In the genomic region with DNA sequence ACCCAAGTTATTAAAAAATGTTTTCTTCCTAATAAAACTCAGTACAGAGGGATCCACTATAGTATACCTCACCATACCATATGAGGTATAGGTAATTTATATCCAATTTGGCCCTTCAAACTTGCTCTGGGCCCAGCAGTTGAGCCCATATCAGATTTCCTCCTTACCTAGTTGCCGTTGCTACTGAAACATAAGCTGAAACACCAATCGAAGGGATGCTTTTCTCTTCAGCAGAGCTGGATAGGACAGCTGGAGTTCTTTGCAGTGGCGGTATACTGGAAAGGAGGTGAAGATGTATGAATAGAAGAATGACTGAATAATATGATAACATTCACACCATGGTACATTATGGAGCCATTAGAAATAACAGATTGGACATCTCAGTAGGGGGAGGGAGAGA, we compare ENCODE assay signal across 20 cellular contexts. TPM values are rescaled to one million over a fixed set of nuclear protein-coding genes. Genes with fewer than 3 reads are reported as not detected.
DNase-seq lines count a peak whose midpoint lies in the region; ATAC-seq and TF ChIP-seq lines count a peak whose summit lies in the region.
"Had no signal": no experiment of that assay in that cellular context is flagged by ENCODE, and none has a peak within 500 bp of the region (broad histone marks: within the 10 kb centered on the region; RNA-seq: fewer than 3 reads in every experiment).

No MANE protein-coding gene starts in this region.

- no peaks in the 10 kb centered on the region for H3K27me3 Mint-ChIP-seq in CD8-positive, alpha-beta T cell (ENCODE audit: low read depth)
- H3K27me3 Mint-ChIP-seq: IgD-negative memory B cell; natural killer cell treated with Interleukin-12 subunit alpha and Interleukin-12 subunit beta and Interleukin-15 and Interleukin-18, amount 100 ng/mL, for 72 hours had no signal

- no peak for ATAC-seq in CD8-positive, alpha-beta T cell
- ATAC-seq: natural killer cell treated with Interleukin-12 subunit alpha and Interleukin-12 subunit beta and Interleukin-15 and Interleukin-18, amount 100 ng/mL, for 72 hours had no signal

- H3K36me3 ChIP-seq in CD8-positive, alpha-beta T cell (ENCODE audit: insufficient read depth, low read length), result peaks cover 3% of the 10 kb centered on the region
- H3K36me3 ChIP-seq in HEK293 (ENCODE audit: control insufficient read depth in 2 of 2, insufficient read depth in 1 of 2, low read length in 2 of 2), result peaks cover 3 to 13% of the 10 kb centered on the region in 2 experiments
- H3K36me3 ChIP-seq in brain microvascular endothelial cell (replicated peaks), result no peaks in the 10 kb centered on the region
- H3K36me3 ChIP-seq: colonic mucosa had no signal

- H3K4me1 Mint-ChIP-seq in CD8-positive, alpha-beta T cell (ENCODE audit: low read depth), result peaks cover 70% of the 10 kb centered on the region

- intact Hi-C loops in CD8-positive, alpha-beta T cell (cut with DNase I, micrococcal nuclease), result no loop called here

- no peaks in the 10 kb centered on the region for H3K27me3 ChIP-seq in CD8-positive, alpha-beta T cell (ENCODE audit: insufficient read depth, low read length)
- no peaks in the 10 kb centered on the region for H3K27me3 ChIP-seq in brain microvascular endothelial cell (replicated peaks)
- H3K27me3 ChIP-seq: colonic mucosa, spleen, suprapubic skin had no signal

- H3K27ac Mint-ChIP-seq in CD8-positive, alpha-beta T cell, result peak overlapping the region; percentile 53
- H3K27ac Mint-ChIP-seq: IgD-negative memory B cell; natural killer cell treated with Interleukin-12 subunit alpha and Interleukin-12 subunit beta and Interleukin-15 and Interleukin-18, amount 100 ng/mL, for 72 hours had no signal

- H3K9me3 Mint-ChIP-seq in CD8-positive, alpha-beta T cell, result no peaks in the 10 kb centered on the region
- H3K9me3 Mint-ChIP-seq: IgD-negative memory B cell; natural killer cell treated with Interleukin-12 subunit alpha and Interleukin-12 subunit beta and Interleukin-15 and Interleukin-18, amount 100 ng/mL, for 72 hours had no signal

- TF ChIP-seq CTCF in CD8-positive, alpha-beta T cell (IDR thresholded peaks at IDR 0.05), result no peak
- no peak for TF ChIP-seq CTCF in HEK293 (tag by site-specific recombination; IDR thresholded peaks at IDR 0.05)
- no peak for TF ChIP-seq CTCF in brain microvascular endothelial cell (IDR thresholded peaks at IDR 0.05; ENCODE audit: low read depth, low read length, missing control alignments)

- no peaks in the 10 kb centered on the region for H3K9me3 ChIP-seq in CD8-positive, alpha-beta T cell (ENCODE audit: low read length)
- H3K9me3 ChIP-seq in HEK293 (ENCODE audit: control insufficient read depth, insufficient read depth, low read depth, low read length), result no peaks in the 10 kb centered on the region
- H3K9me3 ChIP-seq: colonic mucosa, spleen, suprapubic skin had no signal

- H3K36me3 Mint-ChIP-seq in CD8-positive, alpha-beta T cell, result peaks cover 42% of the 10 kb centered on the region
- H3K36me3 Mint-ChIP-seq: natural killer cell treated with Interleukin-12 subunit alpha and Interleukin-12 subunit beta and Interleukin-15 and Interleukin-18, amount 100 ng/mL, for 72 hours had no signal

- POLR2A ChIA-PET in CD8-positive, alpha-beta T cell (lab: Charles Lee), result no interaction called here
- POLR2A ChIA-PET in HEK293 (lab: Yijun Ruan, JAX), result interaction anchor here (3.1 kb wide), 1 partner anchor 43 kb away, joined by 24 read pairs; a partner anchor contains a TSS

- peaks cover 45% of the 10 kb centered on the region for H3K4me1 ChIP-seq in CD8-positive, alpha-beta T cell (ENCODE audit: insufficient read depth, low read length)
- H3K4me1 ChIP-seq in HEK293 (ENCODE audit: control insufficient read depth, insufficient read depth, low read length), result peaks cover 19% of the 10 kb centered on the region
- H3K4me1 ChIP-seq: colonic mucosa had no signal

- H3K4me3 ChIP-seq in CD8-positive, alpha-beta T cell (ENCODE audit: low read depth, low read length), result no peak overlapping the region
- H3K4me3 ChIP-seq in HEK293 (ENCODE audit: low read depth, low read length) (no peak overlapping the region), brain microvascular endothelial cell (ENCODE audit: low read depth, low read length) (no peak overlapping the region)
- H3K4me3 ChIP-seq: colonic mucosa, spleen, suprapubic skin had no signal

- CTCF ChIA-PET in CD8-positive, alpha-beta T cell (lab: Charles Lee), result interaction anchor here (5.7 kb wide), 1 partner anchor 12 kb away, joined by 41 read pairs; no protein-coding TSS in a partner anchor
- CTCF ChIA-PET in HEK293 (lab: Yijun Ruan, JAX), result interaction anchor here (5.3 kb wide), 1 partner anchor 13 kb away, joined by 55 read pairs; no protein-coding TSS in a partner anchor

- no peak for DNase-seq in CD8-positive, alpha-beta T cell
- DNase-seq in NCI-H82 (lab: John Stamatoyannopoulos, UW) (peak; percentile 91), iris pigment epithelial cell (ENCODE audit: low read depth) (peak; percentile 6), NCI-H345 treated with DMSO at 0.1 percent for 48 hours (lab: John Stamatoyannopoulos, UW; ENCODE audit: unreplicated experiment) (no peak), Ammon's horn (ENCODE audit: low spot score) (no peak), brain microvascular endothelial cell (no peak)
- DNase-seq: activated CD4-positive, CD25-positive, alpha-beta regulatory T cell treated with anti-CD3 and anti-CD28 coated beads, Interleukin-2, amount 50 U/mL, for 72 hours; activated gamma-delta T cell; anterior cingulate cortex; colonic mucosa; glutamatergic neuron; mammary epithelial cell; NCI-H2029; SHP77 treated with DMSO at 0.1 percent for 48 hours; spleen; T-helper 9 cell had no signal

- H3K4me3 Mint-ChIP-seq in CD8-positive, alpha-beta T cell, result no peak overlapping the region
- H3K4me3 Mint-ChIP-seq: IgD-negative memory B cell; natural killer cell treated with Interleukin-12 subunit alpha and Interleukin-12 subunit beta and Interleukin-15 and Interleukin-18, amount 100 ng/mL, for 72 hours had no signal

- no peak overlapping the region for H3K27ac ChIP-seq in CD8-positive, alpha-beta T cell (ENCODE audit: low read depth, low read length)
- H3K27ac ChIP-seq in HEK293 (ENCODE audit: extremely low read depth, low read depth, low read length), result no peak overlapping the region
- H3K27ac ChIP-seq in brain microvascular endothelial cell, result no peak overlapping the region
- H3K27ac ChIP-seq: colonic mucosa, spleen, suprapubic skin had no signal

- in situ Hi-C loops in brain microvascular endothelial cell (cut with HindIII; ENCODE audit: low pct_ligation_motif_present, low sequenced_read_pairs), result loop anchor here (25.0 kb wide), 1 partner anchor 464 kb away; no protein-coding TSS in a partner anchor

TF ChIP-seq in HEK293, 187 proteins besides CTCF, POLR2A, EP300 and RAD21 (continues in another document):
- TF ChIP-seq ZNF221 (tag by site-specific recombination; IDR thresholded peaks at IDR 0.05; ENCODE audit: borderline replicate concordance) (no peak), ZNF114 (tag by site-specific recombination; IDR thresholded peaks at IDR 0.05) (no peak), ZNF157 (tag by site-specific recombination; IDR thresholded peaks at IDR 0.05) (no peak), ZNF610 (tag by site-specific recombination; IDR thresholded peaks at IDR 0.05; ENCODE audit: borderline replicate concordance) (no peak), ZNF10 (tag by site-specific recombination; IDR thresholded peaks at IDR 0.05) (0 out of 2 replicates have a peak, but pooled peaks have one; percentile 45)
- TF ChIP-seq, protein P1, sequence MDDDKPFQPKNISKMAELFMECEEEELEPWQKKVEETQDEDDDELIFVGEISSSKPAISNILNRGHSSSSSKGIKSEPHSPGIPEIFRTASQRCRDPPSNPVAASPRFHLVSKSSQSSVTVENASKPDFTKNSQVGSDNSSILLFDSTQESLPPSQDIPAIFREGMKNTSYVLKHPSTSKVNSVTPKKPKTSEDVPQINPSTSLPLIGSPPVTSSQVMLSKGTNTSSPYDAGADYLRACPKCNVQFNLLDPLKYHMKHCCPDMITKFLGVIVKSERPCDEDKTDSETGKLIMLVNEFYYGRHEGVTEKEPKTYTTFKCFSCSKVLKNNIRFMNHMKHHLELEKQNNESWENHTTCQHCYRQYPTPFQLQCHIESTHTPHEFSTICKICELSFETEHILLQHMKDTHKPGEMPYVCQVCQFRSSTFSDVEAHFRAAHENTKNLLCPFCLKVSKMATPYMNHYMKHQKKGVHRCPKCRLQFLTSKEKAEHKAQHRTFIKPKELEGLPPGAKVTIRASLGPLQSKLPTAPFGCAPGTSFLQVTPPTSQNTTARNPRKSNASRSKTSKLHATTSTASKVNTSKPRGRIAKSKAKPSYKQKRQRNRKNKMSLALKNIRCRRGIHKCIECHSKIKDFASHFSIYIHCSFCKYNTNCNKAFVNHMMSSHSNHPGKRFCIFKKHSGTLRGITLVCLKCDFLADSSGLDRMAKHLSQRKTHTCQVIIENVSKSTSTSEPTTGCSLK (tag by site-specific recombination; IDR thresholded peaks at IDR 0.05), result no peak
- TF ChIP-seq, protein P2, sequence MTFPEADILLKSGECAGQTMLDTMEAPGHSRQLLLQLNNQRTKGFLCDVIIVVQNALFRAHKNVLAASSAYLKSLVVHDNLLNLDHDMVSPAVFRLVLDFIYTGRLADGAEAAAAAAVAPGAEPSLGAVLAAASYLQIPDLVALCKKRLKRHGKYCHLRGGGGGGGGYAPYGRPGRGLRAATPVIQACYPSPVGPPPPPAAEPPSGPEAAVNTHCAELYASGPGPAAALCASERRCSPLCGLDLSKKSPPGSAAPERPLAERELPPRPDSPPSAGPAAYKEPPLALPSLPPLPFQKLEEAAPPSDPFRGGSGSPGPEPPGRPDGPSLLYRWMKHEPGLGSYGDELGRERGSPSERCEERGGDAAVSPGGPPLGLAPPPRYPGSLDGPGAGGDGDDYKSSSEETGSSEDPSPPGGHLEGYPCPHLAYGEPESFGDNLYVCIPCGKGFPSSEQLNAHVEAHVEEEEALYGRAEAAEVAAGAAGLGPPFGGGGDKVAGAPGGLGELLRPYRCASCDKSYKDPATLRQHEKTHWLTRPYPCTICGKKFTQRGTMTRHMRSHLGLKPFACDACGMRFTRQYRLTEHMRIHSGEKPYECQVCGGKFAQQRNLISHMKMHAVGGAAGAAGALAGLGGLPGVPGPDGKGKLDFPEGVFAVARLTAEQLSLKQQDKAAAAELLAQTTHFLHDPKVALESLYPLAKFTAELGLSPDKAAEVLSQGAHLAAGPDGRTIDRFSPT (tag by site-specific recombination; IDR thresholded peaks at IDR 0.05), result no peak

RNA-seq across cellular contexts. Expression of a gene that starts 42.7 kb away (rescaled TPM):
- 10 to 100 TPM; 49.3 to 53.8 TPM for total RNA-seq in CD8-positive, alpha-beta T cell

Comparison
In these comparisons a context has a peak if more than half of its experiments do, and no peak if none do; other contexts are left out.
1. DNase-seq: peak in NCI-H82 (single experiment) and iris pigment epithelial cell (single experiment); none in CD8-positive, alpha-beta T cell (0 of 7), NCI-H345 treated with DMSO at 0.1 percent for 48 hours (single experiment), Ammon's horn (single experiment) and brain microvascular endothelial cell (single experiment).